In genomic region chr19:2246801-2247361, GRCh38 we compare ENCODE assay signal across 11 cellular contexts. TPM values are rescaled to one million over a fixed set of nuclear protein-coding genes. Genes with fewer than 3 reads are reported as not detected.
DNase-seq lines count a peak whose midpoint lies in the region; ATAC-seq and TF ChIP-seq lines count a peak whose summit lies in the region.
"Had no signal": no experiment of that assay in that cellular context is flagged by ENCODE, and none has a peak within 500 bp of the region (broad histone marks: within the 10 kb centered on the region; RNA-seq: fewer than 3 reads in every experiment).

No MANE protein-coding gene starts in this region.

- H3K4me1 ChIP-seq in left ventricle myocardium inferior, result peaks cover 56% of the 10 kb centered on the region

- peaks cover 54% of the 10 kb centered on the region for H3K36me3 ChIP-seq in left ventricle myocardium inferior

- TF ChIP-seq CTCF in left ventricle myocardium inferior (IDR thresholded peaks at IDR 0.05; ENCODE audit: borderline replicate concordance), result no peak

- no peak overlapping the region for H3K4me3 ChIP-seq in left ventricle myocardium inferior
- H3K4me3 ChIP-seq: thoracic aorta had no signal

- peak overlapping the region; percentile 48 for H3K27ac ChIP-seq in left ventricle myocardium inferior (replicated peaks)
- H3K27ac ChIP-seq: thoracic aorta had no signal

- ATAC-seq in GM19455 (IDR thresholded peaks at IDR 0.05; ENCODE audit: unreplicated experiment) (no peak), HG03354 (IDR thresholded peaks at IDR 0.05; ENCODE audit: poor library complexity, severe bottlenecking, unreplicated experiment) (no peak)

- no peaks in the 10 kb centered on the region for H3K9me3 ChIP-seq in left ventricle myocardium inferior (replicated peaks)
- H3K9me3 ChIP-seq: thoracic aorta had no signal

- intact Hi-C loops in left ventricle myocardium inferior (cut with micrococcal nuclease), result no loop called here

- H3K27me3 ChIP-seq in left ventricle myocardium inferior (ENCODE audit: low read depth), result peaks cover 30% of the 10 kb centered on the region

- peak; percentile 60 for DNase-seq in DMS53 (lab: John Stamatoyannopoulos, UW)
- no peak for DNase-seq in DMS53 treated with DMSO at 0.1 percent for 48 hours (lab: John Stamatoyannopoulos, UW; ENCODE audit: unreplicated experiment)
- peak in 37 of 56 donors; percentile 3 to 68 (median 28) for DNase-seq in amygdala (lab: John Stamatoyannopoulos, UW)
- DNase-seq in left ventricle myocardium inferior, result peak; percentile 62
- peak; percentile 40 for DNase-seq in superior temporal gyrus (ENCODE audit: extremely low spot score)
- no peak for DNase-seq in NCI-H2081 (lab: John Stamatoyannopoulos, UW)
- DNase-seq: DMS79, NCI-H1694 had no signal

RNA-seq across cellular contexts. Expression of gene AMH, which starts 2.2 kb away (rescaled TPM):
- 1.1 TPM for total RNA-seq in left ventricle myocardium inferior

RNA-seq across cellular contexts. Expression of gene JSRP1, which starts 9.3 kb away (rescaled TPM):
- total RNA-seq in left ventricle myocardium inferior, result 0.36 TPM
- total RNA-seq: thoracic aorta had no signal

RNA-seq across cellular contexts. Expression of gene SF3A2, which starts 10.3 kb away (rescaled TPM):
- 28.7 TPM for total RNA-seq in left ventricle myocardium inferior

RNA-seq across cellular contexts. Expression of gene PLEKHJ1, which starts 10.8 kb away (rescaled TPM):
- 47.8 TPM for total RNA-seq in left ventricle myocardium inferior

RNA-seq across cellular contexts. Expression of gene PEAK3, which starts 35.1 kb away (rescaled TPM):
- 0.77 TPM for total RNA-seq in left ventricle myocardium inferior

Comparison
In these comparisons a context has a peak if more than half of its experiments do, and no peak if none do; other contexts are left out.
1. DNase-seq: peak in DMS53 (single experiment), amygdala (37 of 56), left ventricle myocardium inferior (single experiment) and superior temporal gyrus (single experiment); none in DMS53 treated with DMSO at 0.1 percent for 48 hours (single experiment) and NCI-H2081 (0 of 2).